In the genomic region with DNA sequence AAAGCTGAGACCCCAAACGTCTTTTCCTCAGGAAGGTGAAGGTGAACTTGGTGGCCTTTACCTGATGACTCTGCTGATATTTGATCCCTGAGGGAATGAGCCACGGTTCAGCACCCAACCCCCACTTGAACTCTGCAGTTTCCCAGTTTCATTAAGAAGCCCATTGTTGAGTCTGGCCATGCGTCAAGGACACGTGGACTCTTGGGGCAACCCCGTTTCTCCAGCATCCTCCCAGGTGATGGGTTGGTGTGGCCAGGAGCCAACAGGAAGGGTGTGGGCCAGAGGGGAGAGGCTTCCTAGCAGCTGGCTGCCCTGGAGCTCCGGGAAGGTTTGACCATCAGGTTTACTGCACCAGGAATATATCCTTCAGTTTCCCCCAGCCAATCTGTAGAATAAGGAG, we compare ENCODE assay signal across 13 cellular contexts. TPM values are rescaled to one million over a fixed set of nuclear protein-coding genes. Genes with fewer than 3 reads are reported as not detected.
DNase-seq lines count a peak whose midpoint lies in the region; ATAC-seq and TF ChIP-seq lines count a peak whose summit lies in the region.
"Had no signal": no experiment of that assay in that cellular context is flagged by ENCODE, and none has a peak within 500 bp of the region (broad histone marks: within the 10 kb centered on the region; RNA-seq: fewer than 3 reads in every experiment).

No MANE protein-coding gene starts in this region.

- no peak for TF ChIP-seq CTCF in Calu3 (IDR thresholded peaks at IDR 0.05; ENCODE audit: unreplicated experiment)
- no peak for TF ChIP-seq CTCF in mucosa of descending colon (IDR thresholded peaks at IDR 0.05)

- H3K4me3 Mint-ChIP-seq in Calu3 (ENCODE audit: low read depth, unreplicated experiment): peak overlapping the region; percentile 66
- H3K4me3 Mint-ChIP-seq in activated T-cell treated with anti-CD3 and anti-CD28 coated beads, Interleukin-2, amount 50 U/mL, for 24 hours: no peak overlapping the region
- H3K4me3 Mint-ChIP-seq: CD4-positive, CD25-positive, alpha-beta regulatory T cell; neural crest cell had no signal

- no peak overlapping the region for H3K4me3 ChIP-seq in mucosa of descending colon
- H3K4me3 ChIP-seq: tibial artery had no signal

- DNase-seq in Calu3 (peak; percentile 85), NCI-H2029 (lab: John Stamatoyannopoulos, UW) (peak; percentile 88), dermis blood vessel endothelial cell (peak; percentile 20), mucosa of descending colon (peak; percentile 92 to 95 (median 94)), SIG-M5 (lab: John Stamatoyannopoulos, UW) (no peak), HuH-7.5 (ENCODE audit: low spot score) (no peak)
- no peak for DNase-seq in activated CD4-positive, CD25-positive, alpha-beta regulatory T cell (lab: John Stamatoyannopoulos, UW)
- no peak for DNase-seq in activated T-cell treated with anti-CD3 and anti-CD28 coated beads, Interleukin-2, amount 50 U/mL, for 24 hours
- DNase-seq: CD4-positive, CD25-positive, alpha-beta regulatory T cell; NCI-H1436; stimulated activated CD4-positive, alpha-beta T cell treated with anti-CD3 and anti-CD28 coated beads, Interleukin-4, amount 100 ng/mL, for 1 hour; tibial artery had no signal

- H3K9me3 Mint-ChIP-seq in Calu3 (ENCODE audit: low read depth, unreplicated experiment): no peaks in the 10 kb centered on the region
- no peaks in the 10 kb centered on the region for H3K9me3 Mint-ChIP-seq in activated T-cell treated with anti-CD3 and anti-CD28 coated beads, Interleukin-2, amount 50 U/mL, for 24 hours

- H3K27me3 Mint-ChIP-seq in Calu3 (ENCODE audit: unreplicated experiment): no peaks in the 10 kb centered on the region
- H3K27me3 Mint-ChIP-seq in activated T-cell treated with anti-CD3 and anti-CD28 coated beads, Interleukin-2, amount 50 U/mL, for 24 hours: peaks cover 5% of the 10 kb centered on the region

- peaks cover 18% of the 10 kb centered on the region for H3K36me3 Mint-ChIP-seq in Calu3 (ENCODE audit: insufficient read depth, unreplicated experiment)
- no peaks in the 10 kb centered on the region for H3K36me3 Mint-ChIP-seq in activated T-cell treated with anti-CD3 and anti-CD28 coated beads, Interleukin-2, amount 50 U/mL, for 24 hours (ENCODE audit: low read depth)
- H3K36me3 Mint-ChIP-seq: CD4-positive, CD25-positive, alpha-beta regulatory T cell had no signal

- H3K4me1 ChIP-seq in mucosa of descending colon (ENCODE audit: low read depth): peaks cover 28% of the 10 kb centered on the region

- H3K27ac Mint-ChIP-seq in Calu3 (ENCODE audit: unreplicated experiment): peak overlapping the region; percentile 83
- H3K27ac Mint-ChIP-seq in activated T-cell treated with anti-CD3 and anti-CD28 coated beads, Interleukin-2, amount 50 U/mL, for 24 hours: no peak overlapping the region
- H3K27ac Mint-ChIP-seq: CD4-positive, CD25-positive, alpha-beta regulatory T cell had no signal

- intact Hi-C loops in Calu3 (cut with micrococcal nuclease; ENCODE audit: unreplicated experiment): loop anchor here (5.0 kb wide), 1 partner anchor 65 kb away; no protein-coding TSS in a partner anchor
- intact Hi-C loops in mucosa of descending colon (cut with DNase I, micrococcal nuclease): loop anchor here in 1 of 2 donors (2.0 kb wide), 1 partner anchor 21 kb away; no protein-coding TSS in a partner anchor

- H3K4me1 Mint-ChIP-seq in Calu3 (ENCODE audit: low read depth, unreplicated experiment): no peaks in the 10 kb centered on the region
- no peaks in the 10 kb centered on the region for H3K4me1 Mint-ChIP-seq in activated T-cell treated with anti-CD3 and anti-CD28 coated beads, Interleukin-2, amount 50 U/mL, for 24 hours (ENCODE audit: low read depth)
- H3K4me1 Mint-ChIP-seq: CD4-positive, CD25-positive, alpha-beta regulatory T cell had no signal

- H3K9me3 ChIP-seq in mucosa of descending colon: no peaks in the 10 kb centered on the region
- H3K9me3 ChIP-seq: tibial artery had no signal

- CTCF ChIA-PET in Calu3 (lab: Charles Lee): interaction anchor here (1.6 kb wide), 1 partner anchor 11 kb away, joined by 4 read pairs; no protein-coding TSS in a partner anchor

- BruUV-seq in Calu3 (replicated peaks; lab: Mats Ljungman, UMichigan): no TSS peak

- peak; percentile 87 for ATAC-seq in mucosa of descending colon

- no peaks in the 10 kb centered on the region for H3K36me3 ChIP-seq in mucosa of descending colon (ENCODE audit: low read depth)
- H3K36me3 ChIP-seq: tibial artery had no signal

RNA-seq across cellular contexts. Expression of a gene that starts 59.5 kb away (rescaled TPM):
- 23.3 and 23.6 TPM in 2 replicates for total RNA-seq in Calu3 (2022)
- 22.8 and 23.0 TPM in 2 replicates for total RNA-seq in dermis blood vessel endothelial cell
- 100 to 1,000 TPM in 1 of 3 donors, 10 to 100 TPM in 2; 56.6 to 107 (median 93.0) TPM for total RNA-seq in mucosa of descending colon

Comparison
In these comparisons a context has a peak if more than half of its experiments do, and no peak if none do; other contexts are left out.
1. DNase-seq: peak in Calu3 (single experiment), NCI-H2029 (single experiment), dermis blood vessel endothelial cell (single experiment) and mucosa of descending colon (3 of 3); none in activated CD4-positive, CD25-positive, alpha-beta regulatory T cell (0 of 4), SIG-M5 (single experiment), activated T-cell treated with anti-CD3 and anti-CD28 coated beads, Interleukin-2, amount 50 U/mL, for 24 hours (single experiment) and HuH-7.5 (single experiment).